Comparison of ENCODE assay signal across 16 cellular contexts in the genomic region with DNA sequence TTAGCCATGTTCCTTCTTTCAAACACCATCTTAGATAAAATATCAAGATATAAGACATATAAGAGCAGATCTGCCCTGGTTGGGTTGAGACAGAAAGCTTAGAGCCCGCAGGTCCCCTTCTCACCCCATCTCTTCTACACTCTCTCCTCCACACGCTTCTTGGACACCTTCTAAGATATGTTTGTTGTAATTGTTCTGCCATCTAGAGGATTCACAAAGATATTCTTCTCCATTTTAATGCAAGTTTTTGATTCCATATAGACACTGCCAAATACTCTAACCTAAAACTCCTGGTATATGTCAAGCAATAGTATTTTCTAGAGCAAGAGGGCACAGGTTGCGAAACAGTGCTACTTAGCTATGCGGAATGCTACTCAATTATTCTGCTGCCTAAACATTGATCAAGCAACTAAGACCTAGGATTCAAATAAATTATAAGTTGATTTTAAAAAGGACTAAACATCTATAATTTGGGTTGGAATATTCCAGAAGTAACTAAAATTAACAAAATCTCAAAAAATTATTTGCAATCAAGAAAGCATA. TPM values are rescaled to one million over a fixed set of nuclear protein-coding genes. Genes with fewer than 3 reads are reported as not detected.
A peak's percentile ranks its signal among the peaks of the same experiment; 100 is the strongest.
DNase-seq lines count a peak whose midpoint lies in the region; ATAC-seq and TF ChIP-seq lines count a peak whose summit lies in the region.
"Had no signal": no experiment of that assay in that cellular context is flagged by ENCODE, and none has a peak within 500 bp of the region (broad histone marks: within the 10 kb centered on the region; RNA-seq: fewer than 3 reads in every experiment).

No MANE protein-coding gene starts in this region.

- H3K27ac ChIP-seq in adrenal gland: no peak overlapping the region
- no peak overlapping the region for H3K27ac ChIP-seq in colonic mucosa
- H3K27ac ChIP-seq in upper lobe of right lung: no peak overlapping the region
- H3K27ac ChIP-seq: SJSA1 had no signal

- no peak overlapping the region for H3K9ac ChIP-seq in colonic mucosa (ENCODE audit: low read depth in 2 of 2, low read length in 2 of 2)

- H3K4me1 ChIP-seq in adrenal gland (replicated peaks in 1 of 2) (no peaks in the 10 kb centered on the region), colonic mucosa (no peaks in the 10 kb centered on the region), upper lobe of right lung (no peaks in the 10 kb centered on the region)
- H3K4me1 ChIP-seq: SJSA1 had no signal

- H3K9me3 ChIP-seq in adrenal gland (replicated peaks in 1 of 3) (no peaks in the 10 kb centered on the region), colonic mucosa (no peaks in the 10 kb centered on the region), upper lobe of right lung (no peaks in the 10 kb centered on the region)
- H3K9me3 ChIP-seq: MG63, SJSA1 had no signal

- intact Hi-C loops in adrenal gland (cut with DNase I): no loop called here
- intact Hi-C loops in colonic mucosa (cut with DNase I): no loop called here
- intact Hi-C loops in upper lobe of right lung (cut with DNase I): no loop called here

- H3K36me3 ChIP-seq in adrenal gland (replicated peaks in 1 of 2) (no peaks in the 10 kb centered on the region), colonic mucosa (no peaks in the 10 kb centered on the region), upper lobe of right lung (no peaks in the 10 kb centered on the region)
- H3K36me3 ChIP-seq: MG63, SJSA1 had no signal

- TF ChIP-seq CTCF in adrenal gland (IDR thresholded peaks at IDR 0.05): peak in 1 of 6 experiments; percentile 12
- TF ChIP-seq CTCF in colonic mucosa (IDR thresholded peaks at IDR 0.05): no peak
- no peak for TF ChIP-seq CTCF in upper lobe of right lung (IDR thresholded peaks at IDR 0.05)

- DNase-seq in GM03348 (ENCODE audit: low spot score) (peak; percentile 16), NAMALWA (ENCODE audit: low spot score) (peak; percentile 11), astrocyte of the hippocampus (ENCODE audit: low read depth, low spot score) (peak; percentile 2), iris pigment epithelial cell (ENCODE audit: low read depth) (peak; percentile 21), adrenal gland (no peak), colonic mucosa (no peak), upper lobe of right lung (no peak)
- no peak for DNase-seq in activated CD4-positive, alpha-beta T cell treated with anti-CD3 and anti-CD28 coated beads for 48 hours
- DNase-seq: activated CD4-positive, alpha-beta T cell treated with anti-CD3 and anti-CD28 coated beads, Interleukin-2, amount 50 U/mL, for 48 hours; DMS 273 treated with DMSO at 0.1 percent for 48 hours; glutamatergic neuron; MG63; nephron progenitor cell; retina had no signal

- H3K4me3 ChIP-seq in adrenal gland (no peak overlapping the region), colonic mucosa (no peak overlapping the region), upper lobe of right lung (no peak overlapping the region)
- H3K4me3 ChIP-seq: MG63, SJSA1 had no signal

- 79 to 88% (median 86%) methylated on average over 4 of the region's 4 CpGs for WGBS in adrenal gland, 4 donors

- H3K27me3 ChIP-seq in adrenal gland: no peaks in the 10 kb centered on the region
- no peaks in the 10 kb centered on the region for H3K27me3 ChIP-seq in colonic mucosa
- no peaks in the 10 kb centered on the region for H3K27me3 ChIP-seq in upper lobe of right lung
- H3K27me3 ChIP-seq: MG63, SJSA1 had no signal

- ATAC-seq in upper lobe of right lung: no peak

- no peak for TF ChIP-seq POLR2A in adrenal gland (IDR thresholded peaks at IDR 0.05)

RNA-seq across cellular contexts. Expression of a gene that starts 6.8 kb away (rescaled TPM):
- total RNA-seq in adrenal gland: not detected
- under 1 TPM in 1 of 3 donors, not detected in 2; 0.15 TPM for polyA plus RNA-seq in adrenal gland
- not detected for total RNA-seq in colonic mucosa
- total RNA-seq in upper lobe of right lung: not detected
- total RNA-seq: activated T-helper 1 cell treated with anti-CD3 and anti-CD28 coated beads, Interleukin-12 subunit alpha, Interleukin-12 subunit beta, Interleukin-2, Interleukin-4 antibody, amounts not matched to agents 30 ng/mL and 10 ng/mL and 1 ng/mL, durations not matched to agents 14 hours and 24 hours and 36 hours had no signal

Comparison
In these comparisons a context has a peak if more than half of its experiments do, and no peak if none do; other contexts are left out.
1. DNase-seq: peak in GM03348 (single experiment), NAMALWA (single experiment), astrocyte of the hippocampus (single experiment) and iris pigment epithelial cell (single experiment); none in activated CD4-positive, alpha-beta T cell treated with anti-CD3 and anti-CD28 coated beads for 48 hours (single experiment), adrenal gland (0 of 7), colonic mucosa (single experiment) and upper lobe of right lung (single experiment).